1 cellular context compared by ENCODE assay signal in the genomic region with DNA sequence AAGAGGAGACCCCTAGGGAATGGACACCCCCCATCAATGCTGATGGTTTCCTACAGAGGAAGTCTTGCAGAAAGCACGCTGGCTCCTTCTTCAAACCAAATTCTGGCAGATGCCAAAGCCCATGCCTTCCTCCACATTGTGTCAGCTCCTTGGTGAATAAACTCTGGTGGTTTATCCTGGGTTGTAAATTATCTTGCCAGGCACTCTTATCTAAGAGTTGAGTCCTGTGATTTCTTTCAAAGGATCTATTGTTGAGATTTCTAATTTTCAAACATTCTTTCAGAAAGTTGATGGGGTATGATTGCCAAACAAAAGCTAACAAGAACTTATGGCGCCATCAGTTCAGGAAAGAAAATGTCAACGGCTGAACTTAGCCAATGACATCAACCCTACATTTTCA.
TF ChIP-seq lines count a peak whose summit lies in the region.

No MANE protein-coding gene starts in this region.

TF ChIP-seq in H1, 55 proteins besides CTCF, POLR2A, EP300 and RAD21:
- TF ChIP-seq RNF2 (IDR thresholded peaks at IDR 0.05; ENCODE audit: borderline replicate concordance, low read depth, low read length, missing control alignments, poor library complexity, severe bottlenecking) = no peak
- no peak for TF ChIP-seq TAF1 (IDR thresholded peaks at IDR 0.05; ENCODE audit: low read depth, low read length)
- no peak for TF ChIP-seq CTBP2 (IDR thresholded peaks at IDR 0.05; ENCODE audit: borderline replicate concordance, insufficient read depth, insufficient read length, low read length)
- TF ChIP-seq PHF8 (conservative IDR thresholded peaks at IDR 0.05; ENCODE audit: low read depth, low read length) = no peak
- no peak for TF ChIP-seq NANOG (IDR thresholded peaks at IDR 0.05; ENCODE audit: insufficient read depth, low read depth, low read length, poor library complexity, severe bottlenecking)
- TF ChIP-seq RFX5 (IDR thresholded peaks at IDR 0.05; ENCODE audit: borderline replicate concordance, low read depth, low read length) = no peak
- no peak for TF ChIP-seq MAX (IDR thresholded peaks at IDR 0.05)
- no peak for TF ChIP-seq FOSL1 (IDR thresholded peaks at IDR 0.05; ENCODE audit: insufficient read depth, low read depth, low read length)
- TF ChIP-seq TEAD4 (IDR thresholded peaks at IDR 0.05; ENCODE audit: low read depth, low read length) = no peak
- TF ChIP-seq SUZ12 (IDR thresholded peaks at IDR 0.05; ENCODE audit: low read length) = no peak
- TF ChIP-seq, protein P1, sequence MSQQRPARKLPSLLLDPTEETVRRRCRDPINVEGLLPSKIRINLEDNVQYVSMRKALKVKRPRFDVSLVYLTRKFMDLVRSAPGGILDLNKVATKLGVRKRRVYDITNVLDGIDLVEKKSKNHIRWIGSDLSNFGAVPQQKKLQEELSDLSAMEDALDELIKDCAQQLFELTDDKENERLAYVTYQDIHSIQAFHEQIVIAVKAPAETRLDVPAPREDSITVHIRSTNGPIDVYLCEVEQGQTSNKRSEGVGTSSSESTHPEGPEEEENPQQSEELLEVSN (IDR thresholded peaks at IDR 0.05) = no peak
- TF ChIP-seq JUND (IDR thresholded peaks at IDR 0.05; ENCODE audit: low read length) = no peak
- TF ChIP-seq SIX5 (IDR thresholded peaks at IDR 0.05; ENCODE audit: low read depth, low read length) = no peak
- no peak for TF ChIP-seq KDM4A (IDR thresholded peaks at IDR 0.05; ENCODE audit: low read depth, low read length, severe bottlenecking)
- no peak for TF ChIP-seq GTF2F1 (IDR thresholded peaks at IDR 0.05; ENCODE audit: borderline replicate concordance, low read depth, low read length)
